1 cellular context compared by ENCODE assay signal in genomic region chr11:59802639-59803176, GRCh38.
A peak's percentile ranks its signal among the peaks of the same experiment; 100 is the strongest.
TF ChIP-seq lines count a peak whose summit lies in the region.

No MANE protein-coding gene starts in this region.

TF ChIP-seq in K562, 482 proteins besides CTCF, POLR2A, EP300 and RAD21 (continued from another document and continues in another):
- TF ChIP-seq ZNF24 (IDR thresholded peaks at IDR 0.05) (no peak), NR2C2 (CRISPR knock-in tag; IDR thresholded peaks at IDR 0.05) (no peak), NR2C2 (tag; IDR thresholded peaks at IDR 0.05) (no peak), ZNF707 (CRISPR knock-in tag; conservative IDR thresholded peaks at IDR 0.05) (no peak), PPARD (CRISPR knock-in tag; IDR thresholded peaks at IDR 0.05) (no peak), MYNN (IDR thresholded peaks at IDR 0.05) (no peak), MYNN (CRISPR knock-in tag; IDR thresholded peaks at IDR 0.05) (no peak), ZNF780A (CRISPR knock-in tag; IDR thresholded peaks at IDR 0.05) (no peak), RBM34 (IDR thresholded peaks at IDR 0.05; ENCODE audit: borderline replicate concordance, insufficient read depth, low read length) (no peak), CBX3 (IDR thresholded peaks at IDR 0.05; ENCODE audit: borderline replicate concordance in 1 of 2, low read length in 2 of 2) (peak in 1 of 2 experiments; percentile 97; a peak in 2 of 3 replicates), ATF3 (IDR thresholded peaks at IDR 0.05) (no peak), ATF3 (CRISPR knock-in tag; conservative IDR thresholded peaks at IDR 0.05) (no peak), CC2D1A (IDR thresholded peaks at IDR 0.05) (peak; percentile 71; the same call in 1 of the 2 replicates), TCF7 (IDR thresholded peaks at IDR 0.05; ENCODE audit: borderline replicate concordance) (no peak), U2AF1 (optimal IDR thresholded peaks at IDR 0.05; ENCODE audit: low read depth, low read length) (no peak), CHD2 (IDR thresholded peaks at IDR 0.05; ENCODE audit: low read depth, low read length) (no peak), SIRT6 (IDR thresholded peaks at IDR 0.05; ENCODE audit: low read depth, low read length) (no peak), SIN3B (IDR thresholded peaks at IDR 0.05; ENCODE audit: low read depth) (no peak), NR2C1 (IDR thresholded peaks at IDR 0.05) (no peak), NR2C1 (tag; IDR thresholded peaks at IDR 0.05) (no peak), RFX1 (IDR thresholded peaks at IDR 0.05) (no peak), TSC22D4 (tag; IDR thresholded peaks at IDR 0.05) (no peak), SNIP1 (IDR thresholded peaks at IDR 0.05; ENCODE audit: low read depth) (no peak), BACH1 (tag; IDR thresholded peaks at IDR 0.05) (no peak), CHD1 (IDR thresholded peaks at IDR 0.05; ENCODE audit: low read length) (no peak), MGA (IDR thresholded peaks at IDR 0.05) (peak; percentile 98), ZNF184 (CRISPR knock-in tag; IDR thresholded peaks at IDR 0.05) (no peak), ZC3H8 (IDR thresholded peaks at IDR 0.05) (0 out of 2 replicates have a peak, but pooled peaks have one; percentile 64), HLTF (IDR thresholded peaks at IDR 0.05) (no peak), STAG1 (CRISPR knock-in tag; IDR thresholded peaks at IDR 0.05; ENCODE audit: borderline replicate concordance) (no peak), ZNF134 (CRISPR knock-in tag; conservative IDR thresholded peaks at IDR 0.05) (no peak), RNF2 (IDR thresholded peaks at IDR 0.05) (peak; percentile 59; the same call in 1 of the 2 replicates), ZNF696 (CRISPR knock-in tag; conservative IDR thresholded peaks at IDR 0.05) (no peak), GATAD2B (IDR thresholded peaks at IDR 0.05; ENCODE audit: borderline replicate concordance) (no peak), NCOA4 (IDR thresholded peaks at IDR 0.05; ENCODE audit: partially characterized antibody) (no peak), RFX5 (IDR thresholded peaks at IDR 0.05; ENCODE audit: low read depth, low read length) (no peak)
- TF ChIP-seq, protein P1, sequence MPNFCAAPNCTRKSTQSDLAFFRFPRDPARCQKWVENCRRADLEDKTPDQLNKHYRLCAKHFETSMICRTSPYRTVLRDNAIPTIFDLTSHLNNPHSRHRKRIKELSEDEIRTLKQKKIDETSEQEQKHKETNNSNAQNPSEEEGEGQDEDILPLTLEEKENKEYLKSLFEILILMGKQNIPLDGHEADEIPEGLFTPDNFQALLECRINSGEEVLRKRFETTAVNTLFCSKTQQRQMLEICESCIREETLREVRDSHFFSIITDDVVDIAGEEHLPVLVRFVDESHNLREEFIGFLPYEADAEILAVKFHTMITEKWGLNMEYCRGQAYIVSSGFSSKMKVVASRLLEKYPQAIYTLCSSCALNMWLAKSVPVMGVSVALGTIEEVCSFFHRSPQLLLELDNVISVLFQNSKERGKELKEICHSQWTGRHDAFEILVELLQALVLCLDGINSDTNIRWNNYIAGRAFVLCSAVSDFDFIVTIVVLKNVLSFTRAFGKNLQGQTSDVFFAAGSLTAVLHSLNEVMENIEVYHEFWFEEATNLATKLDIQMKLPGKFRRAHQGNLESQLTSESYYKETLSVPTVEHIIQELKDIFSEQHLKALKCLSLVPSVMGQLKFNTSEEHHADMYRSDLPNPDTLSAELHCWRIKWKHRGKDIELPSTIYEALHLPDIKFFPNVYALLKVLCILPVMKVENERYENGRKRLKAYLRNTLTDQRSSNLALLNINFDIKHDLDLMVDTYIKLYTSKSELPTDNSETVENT (CRISPR knock-in tag; IDR thresholded peaks at IDR 0.05) = no peak
- TF ChIP-seq, protein P2, sequence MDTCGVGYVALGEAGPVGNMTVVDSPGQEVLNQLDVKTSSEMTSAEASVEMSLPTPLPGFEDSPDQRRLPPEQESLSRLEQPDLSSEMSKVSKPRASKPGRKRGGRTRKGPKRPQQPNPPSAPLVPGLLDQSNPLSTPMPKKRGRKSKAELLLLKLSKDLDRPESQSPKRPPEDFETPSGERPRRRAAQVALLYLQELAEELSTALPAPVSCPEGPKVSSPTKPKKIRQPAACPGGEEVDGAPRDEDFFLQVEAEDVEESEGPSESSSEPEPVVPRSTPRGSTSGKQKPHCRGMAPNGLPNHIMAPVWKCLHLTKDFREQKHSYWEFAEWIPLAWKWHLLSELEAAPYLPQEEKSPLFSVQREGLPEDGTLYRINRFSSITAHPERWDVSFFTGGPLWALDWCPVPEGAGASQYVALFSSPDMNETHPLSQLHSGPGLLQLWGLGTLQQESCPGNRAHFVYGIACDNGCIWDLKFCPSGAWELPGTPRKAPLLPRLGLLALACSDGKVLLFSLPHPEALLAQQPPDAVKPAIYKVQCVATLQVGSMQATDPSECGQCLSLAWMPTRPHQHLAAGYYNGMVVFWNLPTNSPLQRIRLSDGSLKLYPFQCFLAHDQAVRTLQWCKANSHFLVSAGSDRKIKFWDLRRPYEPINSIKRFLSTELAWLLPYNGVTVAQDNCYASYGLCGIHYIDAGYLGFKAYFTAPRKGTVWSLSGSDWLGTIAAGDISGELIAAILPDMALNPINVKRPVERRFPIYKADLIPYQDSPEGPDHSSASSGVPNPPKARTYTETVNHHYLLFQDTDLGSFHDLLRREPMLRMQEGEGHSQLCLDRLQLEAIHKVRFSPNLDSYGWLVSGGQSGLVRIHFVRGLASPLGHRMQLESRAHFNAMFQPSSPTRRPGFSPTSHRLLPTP (IDR thresholded peaks at IDR 0.05; ENCODE audit: borderline replicate concordance, extremely low read depth, insufficient read length) = no peak
- TF ChIP-seq, protein P3, sequence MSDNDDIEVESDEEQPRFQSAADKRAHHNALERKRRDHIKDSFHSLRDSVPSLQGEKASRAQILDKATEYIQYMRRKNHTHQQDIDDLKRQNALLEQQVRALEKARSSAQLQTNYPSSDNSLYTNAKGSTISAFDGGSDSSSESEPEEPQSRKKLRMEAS (CRISPR knock-in tag; IDR thresholded peaks at IDR 0.05) = peak; percentile 89
- TF ChIP-seq, protein P4, sequence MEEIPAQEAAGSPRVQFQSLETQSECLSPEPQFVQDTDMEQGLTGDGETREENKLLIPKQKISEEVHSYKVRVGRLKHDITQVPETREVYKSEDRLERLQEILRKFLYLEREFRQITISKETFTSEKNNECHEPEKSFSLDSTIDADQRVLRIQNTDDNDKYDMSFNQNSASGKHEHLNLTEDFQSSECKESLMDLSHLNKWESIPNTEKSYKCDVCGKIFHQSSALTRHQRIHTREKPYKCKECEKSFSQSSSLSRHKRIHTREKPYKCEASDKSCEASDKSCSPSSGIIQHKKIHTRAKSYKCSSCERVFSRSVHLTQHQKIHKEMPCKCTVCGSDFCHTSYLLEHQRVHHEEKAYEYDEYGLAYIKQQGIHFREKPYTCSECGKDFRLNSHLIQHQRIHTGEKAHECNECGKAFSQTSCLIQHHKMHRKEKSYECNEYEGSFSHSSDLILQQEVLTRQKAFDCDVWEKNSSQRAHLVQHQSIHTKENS (CRISPR knock-in tag; IDR thresholded peaks at IDR 0.05) = no peak
- TF ChIP-seq, protein P5, sequence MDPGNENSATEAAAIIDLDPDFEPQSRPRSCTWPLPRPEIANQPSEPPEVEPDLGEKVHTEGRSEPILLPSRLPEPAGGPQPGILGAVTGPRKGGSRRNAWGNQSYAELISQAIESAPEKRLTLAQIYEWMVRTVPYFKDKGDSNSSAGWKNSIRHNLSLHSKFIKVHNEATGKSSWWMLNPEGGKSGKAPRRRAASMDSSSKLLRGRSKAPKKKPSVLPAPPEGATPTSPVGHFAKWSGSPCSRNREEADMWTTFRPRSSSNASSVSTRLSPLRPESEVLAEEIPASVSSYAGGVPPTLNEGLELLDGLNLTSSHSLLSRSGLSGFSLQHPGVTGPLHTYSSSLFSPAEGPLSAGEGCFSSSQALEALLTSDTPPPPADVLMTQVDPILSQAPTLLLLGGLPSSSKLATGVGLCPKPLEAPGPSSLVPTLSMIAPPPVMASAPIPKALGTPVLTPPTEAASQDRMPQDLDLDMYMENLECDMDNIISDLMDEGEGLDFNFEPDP (CRISPR knock-in tag; IDR thresholded peaks at IDR 0.05) = no peak
